In genomic region chr11:34492806-34493414, GRCh38 we compare ENCODE assay signal across 8 cellular contexts. TPM values are rescaled to one million over a fixed set of nuclear protein-coding genes. Genes with fewer than 3 reads are reported as not detected.
DNase-seq lines count a peak whose midpoint lies in the region; ATAC-seq and TF ChIP-seq lines count a peak whose summit lies in the region.

No MANE protein-coding gene starts in this region.

- no peaks in the 10 kb centered on the region for H3F3A ChIP-seq in smooth muscle cell (ENCODE audit: low read depth)

- 38% methylated on average over 8 of the region's 8 CpGs for WGBS in right cardiac atrium
- whole genome bisulfite sequencing in smooth muscle cell (ENCODE audit: low lambda C conversion rate): 54% methylated on average over 8 of the region's 8 CpGs

- H2AFZ ChIP-seq in OCI-LY7 (ENCODE audit: low read length): no peak overlapping the region
- no peak overlapping the region for H2AFZ ChIP-seq in smooth muscle cell (ENCODE audit: low read depth)

- CTCF ChIA-PET in OCI-LY7 (lab: Charles Lee; ENCODE audit: unreplicated experiment): interaction anchor here (0.6 kb wide), 1 partner anchor 261 kb away, joined by 3 read pairs; no protein-coding TSS in a partner anchor

- H3K4me3 Mint-ChIP-seq in activated naive CD8-positive, alpha-beta T cell treated with anti-CD3 and anti-CD28 coated beads, Interleukin-2, amount 50 U/mL, for 24 hours: no peak overlapping the region

- TF ChIP-seq CTCF in OCI-LY7 (conservative IDR thresholded peaks at IDR 0.05; ENCODE audit: low read length) (peak; percentile 95), smooth muscle cell (IDR thresholded peaks at IDR 0.05; ENCODE audit: borderline replicate concordance, insufficient read depth, poor library complexity, severe bottlenecking) (peak; percentile 73)

- H4K20me1 ChIP-seq in OCI-LY7 (ENCODE audit: insufficient read depth, low read length): no peaks in the 10 kb centered on the region
- no peaks in the 10 kb centered on the region for H4K20me1 ChIP-seq in smooth muscle cell (ENCODE audit: low read depth)

- H3K9me3 ChIP-seq in OCI-LY7 (ENCODE audit: low read length) (no peaks in the 10 kb centered on the region), right cardiac atrium (ENCODE audit: control insufficient read depth, low read length) (no peaks in the 10 kb centered on the region), smooth muscle cell (replicated peaks; ENCODE audit: low read depth) (no peaks in the 10 kb centered on the region)

- no peaks in the 10 kb centered on the region for H3K9me3 Mint-ChIP-seq in activated naive CD8-positive, alpha-beta T cell treated with anti-CD3 and anti-CD28 coated beads, Interleukin-2, amount 50 U/mL, for 24 hours

- H3K79me2 ChIP-seq in OCI-LY7 (ENCODE audit: insufficient read depth, low read depth, low read length) (no peaks in the 10 kb centered on the region), smooth muscle cell (ENCODE audit: low read depth) (no peaks in the 10 kb centered on the region)

- H3K9ac ChIP-seq in smooth muscle cell (ENCODE audit: low read depth): no peak overlapping the region

- intact Hi-C loops in OCI-LY7 (cut with micrococcal nuclease; ENCODE audit: unreplicated experiment) (loop anchor here (2.0 to 5.0 kb wide), 2 partner anchors 136 to 318 kb away; partner anchors contain the start of gene ABTB2), right cardiac atrium (cut with DNase I) (loop anchor here in 3 of 4 donors (5.0 to 10.0 kb wide), 3 partner anchors 131 to 318 kb away; no protein-coding TSS in a partner anchor)

- no peaks in the 10 kb centered on the region for H3K36me3 Mint-ChIP-seq in activated naive CD8-positive, alpha-beta T cell treated with anti-CD3 and anti-CD28 coated beads, Interleukin-2, amount 50 U/mL, for 24 hours (ENCODE audit: low read depth)

- H3K4me1 ChIP-seq in OCI-LY7 (ENCODE audit: insufficient read depth, low read length, poor library complexity, severe bottlenecking) (no peaks in the 10 kb centered on the region), right cardiac atrium (ENCODE audit: control insufficient read depth, insufficient read depth, low read length) (no peaks in the 10 kb centered on the region), smooth muscle cell (ENCODE audit: low read depth) (peaks cover 10% of the 10 kb centered on the region)

- no peak overlapping the region for H3K4me3 ChIP-seq in OCI-LY7 (ENCODE audit: low read depth, low read length, poor library complexity, severe bottlenecking)
- no peak overlapping the region for H3K4me3 ChIP-seq in right cardiac atrium (ENCODE audit: low read length)
- H3K4me3 ChIP-seq in smooth muscle cell: no peak overlapping the region

- H3K36me3 ChIP-seq in OCI-LY7 (ENCODE audit: insufficient read depth, low read length) (no peaks in the 10 kb centered on the region), smooth muscle cell (ENCODE audit: low read depth) (no peaks in the 10 kb centered on the region)

- POLR2A ChIA-PET in OCI-LY7 (lab: Charles Lee): interaction anchor here (1.2 kb wide), 1 partner anchor 167 kb away, joined by 3 read pairs; no protein-coding TSS in a partner anchor

- H3K4me2 ChIP-seq in OCI-LY7 (ENCODE audit: low read length) (no peak overlapping the region), smooth muscle cell (no peak overlapping the region)

- in situ Hi-C loops in KBM-7 (cut with MboI; ENCODE audit: low pct_unique_long_range_greater_than_20kb, low sequenced_read_pairs): loop anchor here (25.0 kb wide), 2 partner anchors 506 to 656 kb away; no protein-coding TSS in a partner anchor

- H3K27ac Mint-ChIP-seq in activated naive CD8-positive, alpha-beta T cell treated with anti-CD3 and anti-CD28 coated beads, Interleukin-2, amount 50 U/mL, for 24 hours: no peak overlapping the region

- H3K4me1 Mint-ChIP-seq in activated naive CD8-positive, alpha-beta T cell treated with anti-CD3 and anti-CD28 coated beads, Interleukin-2, amount 50 U/mL, for 24 hours: no peaks in the 10 kb centered on the region

- H3K27ac ChIP-seq in OCI-LY7 (ENCODE audit: low read depth, low read length, poor library complexity, severe bottlenecking) (no peak overlapping the region), right cardiac atrium (ENCODE audit: low read length) (no peak overlapping the region), smooth muscle cell (ENCODE audit: low read depth) (no peak overlapping the region)

- H3K27me3 Mint-ChIP-seq in activated naive CD8-positive, alpha-beta T cell treated with anti-CD3 and anti-CD28 coated beads, Interleukin-2, amount 50 U/mL, for 24 hours: peaks cover 3% of the 10 kb centered on the region

- DNase-seq in DMS79 treated with DMSO at 0.1 percent for 48 hours (lab: John Stamatoyannopoulos, UW): peak; percentile 70
- DNase-seq in KBM-7: peak; percentile 82
- peak; percentile 67 for DNase-seq in OCI-LY7 (ENCODE audit: low spot score)
- DNase-seq in activated naive CD8-positive, alpha-beta T cell treated with anti-CD3 and anti-CD28 coated beads, Interleukin-2, amount 50 U/mL, for 24 hours: peak; percentile 53
- DNase-seq in right cardiac atrium: peak in 2 of 3 donors; percentile 57 to 86
- no peak for DNase-seq in smooth muscle cell (lab: John Stamatoyannopoulos, UW; ENCODE audit: unreplicated experiment)

- ATAC-seq in activated naive CD8-positive, alpha-beta T cell treated with anti-CD3 and anti-CD28 coated beads, Interleukin-2, amount 50 U/mL, for 24 hours: no peak
- ATAC-seq in right cardiac atrium (no peak), GM19452 (IDR thresholded peaks at IDR 0.05; ENCODE audit: unreplicated experiment) (no peak), HG02623 (IDR thresholded peaks at IDR 0.05; ENCODE audit: unreplicated experiment) (no peak)

- no peaks in the 10 kb centered on the region for H3K27me3 ChIP-seq in right cardiac atrium (ENCODE audit: control insufficient read depth, insufficient read depth)
- H3K27me3 ChIP-seq in smooth muscle cell (ENCODE audit: low read depth): no peaks in the 10 kb centered on the region

- no peaks in the 10 kb centered on the region for H3K9me2 ChIP-seq in OCI-LY7 (ENCODE audit: insufficient read depth, low read length)

- no TSS peak for BruUV-seq in OCI-LY7 (replicated peaks; lab: Mats Ljungman, UMichigan)

RNA-seq across cellular contexts. Expression of gene ELF5, which starts 20.7 kb away (rescaled TPM):
- total RNA-seq in OCI-LY7 (2014; rRNA removed; shearing (Covaris generic)): not detected in 2 replicates
- not detected in 2 replicates for total RNA-seq in OCI-LY7 (2022)
- not detected for total RNA-seq in right cardiac atrium
- polyA plus RNA-seq in right cardiac atrium: not detected
- total RNA-seq in smooth muscle cell: 0.45 and 0.67 TPM in 2 replicates
- polyA plus RNA-seq in smooth muscle cell: not detected in 2 replicates

RNA-seq across cellular contexts. Expression of gene CAT, which starts 54.2 kb away (rescaled TPM):
- total RNA-seq in OCI-LY7 (2014; rRNA removed; shearing (Covaris generic)): 42.6 and 46.6 TPM in 2 replicates
- total RNA-seq in OCI-LY7 (2022) (47.8 and 58.3 TPM in 2 replicates), right cardiac atrium (100 to 1,000 TPM in 2 of 4 donors, 10 to 100 TPM in 2; 81.6 to 114 (median 102) TPM), smooth muscle cell (not detected in 2 replicates)
- polyA plus RNA-seq in right cardiac atrium (67.6 TPM), smooth muscle cell (not detected in 2 replicates)

Comparison
In these comparisons a context has a peak if more than half of its experiments do, and no peak if none do; other contexts are left out.
1. RNA of gene CAT, which starts 54.2 kb away (total RNA-seq): 81.6 to 114 TPM in right cardiac atrium and 42.6 to 58.3 TPM in OCI-LY7; not detected in smooth muscle cell; every median in the first group is over 10 times any median in the second.